ENCODE assay signal across 7 cellular contexts in genomic region chr1:173388352-173388751, GRCh38.
"Had no signal": no experiment of that assay in that cellular context is flagged by ENCODE, and none has a peak within 500 bp of the region (broad histone marks: within the 10 kb centered on the region; RNA-seq: fewer than 3 reads in every experiment).

No MANE protein-coding gene starts in this region.

- H3K4me3 ChIP-seq: GM23338, HAP-1 had no signal

- ATAC-seq: GM23338, HCT116 had no signal

- H3K27ac ChIP-seq: HL-60 had no signal

- H3K4me1 ChIP-seq: HAP-1 had no signal

- DNase-seq: H7, HFFc6, KG1 had no signal

- H3K36me3 ChIP-seq: HAP-1 had no signal

- H3K9me3 ChIP-seq: HAP-1 had no signal

- H2AFZ ChIP-seq: GM23338 had no signal

- H3K4me2 ChIP-seq: GM23338 had no signal
